In the genomic region with DNA sequence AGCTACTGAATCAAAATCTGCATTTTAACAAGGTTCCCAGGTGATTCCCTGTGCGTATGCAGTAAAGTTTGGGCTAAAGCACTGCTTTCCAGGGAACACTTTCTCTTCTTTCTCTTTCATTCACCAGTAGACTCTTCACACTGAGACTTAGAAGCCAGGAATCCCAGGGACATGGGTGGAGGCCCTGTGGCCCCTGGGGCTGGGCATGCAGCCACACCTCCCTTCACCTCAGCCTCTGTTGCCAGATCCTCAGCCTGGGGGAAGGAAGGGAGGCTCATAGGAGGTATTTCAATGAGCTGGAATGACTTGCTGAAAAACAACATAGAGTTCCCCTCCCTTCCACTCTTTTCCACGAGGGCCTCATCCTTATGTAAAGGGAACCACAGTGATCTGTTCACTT, we compare ENCODE assay signal across 8 cellular contexts. TPM values are rescaled to one million over a fixed set of nuclear protein-coding genes. Genes with fewer than 3 reads are reported as not detected.
DNase-seq lines count a peak whose midpoint lies in the region; ATAC-seq and TF ChIP-seq lines count a peak whose summit lies in the region.

No MANE protein-coding gene starts in this region.

- H3K4me3 Mint-ChIP-seq in activated CD4-positive, alpha-beta T cell treated with anti-CD3 and anti-CD28 coated beads, Interleukin-2, amount 10 ng/mL, durations not matched to agents 7 days and 5 days = peak overlapping the region; percentile 86
- peak overlapping the region; percentile 84 for H3K4me3 Mint-ChIP-seq in activated CD8-positive, alpha-beta T cell treated with anti-CD3 and anti-CD28 coated beads for 36 hours

- H3K4me1 ChIP-seq in iPS-18a (ENCODE audit: control insufficient read depth, low read depth, low read length) (peaks cover 11% of the 10 kb centered on the region), subcutaneous abdominal adipose tissue (ENCODE audit: control insufficient read depth in 5 of 5, insufficient read depth in 5 of 5, low read length in 5 of 5) (peaks cover 5 to 40% (median 34%) of the 10 kb centered on the region in 5 donors)

- no peaks in the 10 kb centered on the region for H3K27me3 ChIP-seq in iPS-18a (ENCODE audit: control insufficient read depth, insufficient read depth, low read length)
- H3K27me3 ChIP-seq in subcutaneous abdominal adipose tissue (ENCODE audit: control insufficient read depth in 5 of 5, insufficient read depth in 4 of 5, low read length in 5 of 5) = no peaks in the 10 kb centered on the region

- peak overlapping the region; percentile 93 for H3K4me3 ChIP-seq in iPS-18a (ENCODE audit: low read length)
- peak overlapping the region in 4 of 5 donors; percentile 15 to 89 (median 74) for H3K4me3 ChIP-seq in subcutaneous abdominal adipose tissue (ENCODE audit: low read depth in 1 of 5, low read length in 5 of 5)

- CTCF ChIA-PET in activated CD4-positive, alpha-beta T cell treated with anti-CD3 and anti-CD28 coated beads, Interleukin-2, amount 10 ng/mL, durations not matched to agents 7 days and 5 days (lab: Charles Lee) = no interaction called here
- CTCF ChIA-PET in activated CD8-positive, alpha-beta T cell treated with anti-CD3 and anti-CD28 coated beads for 36 hours (lab: Charles Lee) = interaction anchor here (0.9 to 1.2 kb wide), 2 partner anchors 49 to 51 kb away, joined by 3 to 4 read pairs; a partner anchor contains a TSS

- POLR2A ChIA-PET in activated CD4-positive, alpha-beta T cell treated with anti-CD3 and anti-CD28 coated beads, Interleukin-2, amount 10 ng/mL, durations not matched to agents 7 days and 5 days (lab: Charles Lee) = interaction anchor here (0.6 kb wide), 1 partner anchor 23 kb away, joined by 3 read pairs; no protein-coding TSS in a partner anchor
- POLR2A ChIA-PET in activated CD8-positive, alpha-beta T cell treated with anti-CD3 and anti-CD28 coated beads for 36 hours (lab: Charles Lee) = interaction anchor here (1.3 to 2.3 kb wide), 2 partner anchors 16 to 17 kb away, joined by 3 to 8 read pairs; no protein-coding TSS in a partner anchor

- peaks cover 3% of the 10 kb centered on the region for H3K36me3 Mint-ChIP-seq in activated CD4-positive, alpha-beta T cell treated with anti-CD3 and anti-CD28 coated beads, Interleukin-2, amount 10 ng/mL, durations not matched to agents 7 days and 5 days (ENCODE audit: low read depth)
- peaks cover 3% of the 10 kb centered on the region for H3K36me3 Mint-ChIP-seq in activated CD8-positive, alpha-beta T cell treated with anti-CD3 and anti-CD28 coated beads for 36 hours (ENCODE audit: low read depth)

- H3K27me3 Mint-ChIP-seq in activated CD4-positive, alpha-beta T cell treated with anti-CD3 and anti-CD28 coated beads, Interleukin-2, amount 10 ng/mL, durations not matched to agents 7 days and 5 days = no peaks in the 10 kb centered on the region
- no peaks in the 10 kb centered on the region for H3K27me3 Mint-ChIP-seq in activated CD8-positive, alpha-beta T cell treated with anti-CD3 and anti-CD28 coated beads for 36 hours

- TF ChIP-seq CTCF in activated CD8-positive, alpha-beta T cell treated with anti-CD3 and anti-CD28 coated beads for 36 hours (IDR thresholded peaks at IDR 0.05) = no peak

- intact Hi-C loops in activated CD8-positive, alpha-beta T cell treated with anti-CD3 and anti-CD28 coated beads for 36 hours (cut with micrococcal nuclease) = loop anchor here (10.0 kb wide), 1 partner anchor 53 kb away; a partner anchor contains a TSS
- intact Hi-C loops in posterior cingulate gyrus (cut with DNase I) = loop anchor here (2.0 kb wide), 2 partner anchors 39 to 51 kb away; a partner anchor contains a TSS

- H3K36me3 ChIP-seq in iPS-18a (ENCODE audit: control insufficient read depth, low read depth, low read length) (peaks cover 25% of the 10 kb centered on the region), subcutaneous abdominal adipose tissue (ENCODE audit: control insufficient read depth in 5 of 5, insufficient read depth in 5 of 5, low read length in 5 of 5) (peaks cover 0 to 30% (median 29%) of the 10 kb centered on the region in 5 donors)

- H3K9ac ChIP-seq in iPS-18a (ENCODE audit: low read length) = peak overlapping the region; percentile 91
- H3K9ac ChIP-seq in subcutaneous abdominal adipose tissue (ENCODE audit: low read length in 5 of 5) = peak overlapping the region in 4 of 5 donors; percentile 1 to 89 (median 83)

- H3K9me3 ChIP-seq in iPS-18a (ENCODE audit: control insufficient read depth, low read depth, low read length) (no peaks in the 10 kb centered on the region), subcutaneous abdominal adipose tissue (ENCODE audit: control insufficient read depth in 5 of 5, low read length in 5 of 5) (no peaks in the 10 kb centered on the region)

- peak overlapping the region; percentile 57 for H3K27ac Mint-ChIP-seq in activated CD4-positive, alpha-beta T cell treated with anti-CD3 and anti-CD28 coated beads, Interleukin-2, amount 10 ng/mL, durations not matched to agents 7 days and 5 days
- peak overlapping the region; percentile 30 for H3K27ac Mint-ChIP-seq in activated CD8-positive, alpha-beta T cell treated with anti-CD3 and anti-CD28 coated beads for 36 hours

- no peak for ATAC-seq in activated CD8-positive, alpha-beta T cell treated with anti-CD3 and anti-CD28 coated beads for 36 hours
- no peak for ATAC-seq in HG03135 (IDR thresholded peaks at IDR 0.05; ENCODE audit: unreplicated experiment)

- H3K4me1 Mint-ChIP-seq in activated CD4-positive, alpha-beta T cell treated with anti-CD3 and anti-CD28 coated beads, Interleukin-2, amount 10 ng/mL, durations not matched to agents 7 days and 5 days = peaks cover 38% of the 10 kb centered on the region
- H3K4me1 Mint-ChIP-seq in activated CD8-positive, alpha-beta T cell treated with anti-CD3 and anti-CD28 coated beads for 36 hours (ENCODE audit: low read depth) = peaks cover 27% of the 10 kb centered on the region

- no peak for DNase-seq in activated CD4-positive, alpha-beta T cell treated with anti-CD3 and anti-CD28 coated beads, Interleukin-2, amount 10 ng/mL, durations not matched to agents 7 days and 5 days
- DNase-seq in activated CD4-positive, alpha-beta T cell treated with anti-CD3 and anti-CD28 coated beads, Interleukin-2, amount 50 U/mL, for 1 hour = no peak
- no peak for DNase-seq in activated CD8-positive, alpha-beta T cell treated with anti-CD3 and anti-CD28 coated beads for 36 hours
- no peak for DNase-seq in posterior cingulate gyrus
- no peak for DNase-seq in T1000 (lab: John Stamatoyannopoulos, UW)

- no peaks in the 10 kb centered on the region for H3K9me3 Mint-ChIP-seq in activated CD4-positive, alpha-beta T cell treated with anti-CD3 and anti-CD28 coated beads, Interleukin-2, amount 10 ng/mL, durations not matched to agents 7 days and 5 days
- no peaks in the 10 kb centered on the region for H3K9me3 Mint-ChIP-seq in activated CD8-positive, alpha-beta T cell treated with anti-CD3 and anti-CD28 coated beads for 36 hours

- H3K27ac ChIP-seq in iPS-18a (ENCODE audit: low read length) (peak overlapping the region; percentile 79), subcutaneous abdominal adipose tissue (ENCODE audit: low read depth, low read length) (peak overlapping the region; percentile 90)

RNA-seq across cellular contexts. Expression of a gene that starts 1.2 kb away (rescaled TPM):
- 10 to 100 TPM; 18.1 to 25.2 TPM for total RNA-seq in activated CD4-positive, alpha-beta T cell treated with anti-CD3 and anti-CD28 coated beads, Interleukin-2, amount 10 ng/mL, durations not matched to agents 7 days and 5 days
- total RNA-seq in activated CD8-positive, alpha-beta T cell treated with anti-CD3 and anti-CD28 coated beads for 36 hours = 10 to 100 TPM; 20.2 to 20.7 TPM

RNA-seq across cellular contexts. Expression of a gene that starts 5.3 kb away (rescaled TPM):
- 10 to 100 TPM; 59.3 to 64.8 TPM for total RNA-seq in activated CD4-positive, alpha-beta T cell treated with anti-CD3 and anti-CD28 coated beads, Interleukin-2, amount 10 ng/mL, durations not matched to agents 7 days and 5 days
- 100 to 1,000 TPM; 104 to 110 TPM for total RNA-seq in activated CD8-positive, alpha-beta T cell treated with anti-CD3 and anti-CD28 coated beads for 36 hours

RNA-seq across cellular contexts. Expression of a gene that starts 51.7 kb away (rescaled TPM):
- 10 to 100 TPM; 27.0 to 32.3 TPM for total RNA-seq in activated CD4-positive, alpha-beta T cell treated with anti-CD3 and anti-CD28 coated beads, Interleukin-2, amount 10 ng/mL, durations not matched to agents 7 days and 5 days
- total RNA-seq in activated CD8-positive, alpha-beta T cell treated with anti-CD3 and anti-CD28 coated beads for 36 hours = 10 to 100 TPM; 19.1 to 19.3 TPM

RNA-seq across cellular contexts. Expression of a gene that starts 57.0 kb away (rescaled TPM):
- 10 to 100 TPM; 25.6 to 28.8 TPM for total RNA-seq in activated CD4-positive, alpha-beta T cell treated with anti-CD3 and anti-CD28 coated beads, Interleukin-2, amount 10 ng/mL, durations not matched to agents 7 days and 5 days
- 10 to 100 TPM; 26.1 to 28.5 TPM for total RNA-seq in activated CD8-positive, alpha-beta T cell treated with anti-CD3 and anti-CD28 coated beads for 36 hours
